Comparison of ENCODE assay signal across 18 cellular contexts in genomic region chr12:54221402-54221984, GRCh38. TPM values are rescaled to one million over a fixed set of nuclear protein-coding genes. Genes with fewer than 3 reads are reported as not detected.
DNase-seq lines count a peak whose midpoint lies in the region; ATAC-seq, FAIRE-seq and TF ChIP-seq lines count a peak whose summit lies in the region.
"Had no signal": no experiment of that assay in that cellular context is flagged by ENCODE, and none has a peak within 500 bp of the region (broad histone marks: within the 10 kb centered on the region; RNA-seq: fewer than 3 reads in every experiment).

No MANE protein-coding gene starts in this region.

- BruUV-seq in IMR-90 (replicated peaks; lab: Mats Ljungman, UMichigan) = no TSS peak

- H4K8ac ChIP-seq in IMR-90 (ENCODE audit: low read depth in 2 of 2, low read length in 2 of 2) = peak overlapping the region; percentile 32 to 69
- no peak overlapping the region for H4K8ac ChIP-seq in H1 (ENCODE audit: extremely low read depth, insufficient read depth, low read length)

- CTCF ChIA-PET in IMR-90 (lab: Yijun Ruan, JAX) = interaction anchor here (1.0 kb wide), 2 partner anchors 63 to 138 kb away, joined by 3 to 5 read pairs; no protein-coding TSS in a partner anchor
- CTCF ChIA-PET in H1 (lab: Charles Lee; ENCODE audit: partially characterized antibody) = interaction anchor here (0.7 to 4.3 kb wide), 15 partner anchors 11 to 362 kb away, joined by 3 to 20 read pairs (median 4); partner anchors contain the start of gene COPZ1

- H3K27ac ChIP-seq in IMR-90 (ENCODE audit: insufficient read depth, low read length) = peak overlapping the region; percentile 66; the same call in 1 of the 2 replicates
- no peak overlapping the region for H3K27ac ChIP-seq in H1 (ENCODE audit: low read depth, low read length)
- H3K27ac ChIP-seq in osteoblast (ENCODE audit: low read depth, low read length) = peak overlapping the region; percentile 72
- H3K27ac ChIP-seq: C4-2B had no signal

- H3K14ac ChIP-seq in IMR-90 (replicated peaks; ENCODE audit: low read depth, low read length) (peak overlapping the region; percentile 81), H1 (ENCODE audit: insufficient read length) (no peak overlapping the region)

- H3K4me2 ChIP-seq in IMR-90 (ENCODE audit: low read depth, low read length) = no peak overlapping the region
- no peak overlapping the region for H3K4me2 ChIP-seq in H1 (ENCODE audit: insufficient read depth in 1 of 2, low read depth in 2 of 2, low read length in 2 of 2)
- no peak overlapping the region for H3K4me2 ChIP-seq in osteoblast (ENCODE audit: insufficient read depth, low read length)

- no peak for TF ChIP-seq EP300 in H1 (IDR thresholded peaks at IDR 0.05; ENCODE audit: borderline replicate concordance in 1 of 2, low read depth in 2 of 2, low read length in 2 of 2)

- ATAC-seq in IMR-90 (ENCODE audit: low read depth) (no peak), GM18868 (IDR thresholded peaks at IDR 0.05; ENCODE audit: unreplicated experiment) (no peak)

- H3K4me1 ChIP-seq in IMR-90 (ENCODE audit: control insufficient read depth, insufficient read depth, low read length) = peaks cover 20% of the 10 kb centered on the region
- H3K4me1 ChIP-seq in H1 (replicated peaks in 1 of 4; ENCODE audit: control insufficient read depth in 3 of 4, insufficient read depth in 4 of 4, low read length in 3 of 4) = peaks cover 0 to 13% (median 10%) of the 10 kb centered on the region in 4 experiments; a peak in 6 of 7 replicates
- H3K4me1 ChIP-seq in osteoblast (ENCODE audit: insufficient read depth, low read length) = peaks cover 38% of the 10 kb centered on the region

- H2AFZ ChIP-seq in IMR-90 (replicated peaks; ENCODE audit: low read length, poor library complexity) = peak overlapping the region; percentile 13
- no peak overlapping the region for H2AFZ ChIP-seq in H1 (ENCODE audit: low read length)
- no peak overlapping the region for H2AFZ ChIP-seq in osteoblast (ENCODE audit: low read length)

- 100% methylated on average over 5 of the region's 6 CpGs; no CpG with 5 or more reads in 1 of the 2 experiments for WGBS in IMR-90 (ENCODE audit: extremely low coverage in 2 of 2, insufficient read length in 1 of 2), 2 experiments
- WGBS in H1 (ENCODE audit: extremely low coverage in 1 of 2, insufficient coverage in 1 of 2, insufficient read length in 1 of 2, insufficient replicate concordance in 2 of 2, low coverage in 1 of 2, low lambda C conversion rate in 2 of 2, missing lambda C conversion rate in 1 of 2), 2 experiments = 85% methylated on average over 6 of the region's 6 CpGs; no CpG with 5 or more reads in 1 of the 2 experiments

- H3K9me3 ChIP-seq in IMR-90 (ENCODE audit: control insufficient read depth, insufficient read depth, low read length) (no peaks in the 10 kb centered on the region), H1 (ENCODE audit: insufficient read depth in 2 of 2, low read depth in 1 of 2, low read length in 1 of 2) (no peaks in the 10 kb centered on the region), osteoblast (ENCODE audit: low read depth, low read length) (no peaks in the 10 kb centered on the region)

- no peak for FAIRE-seq in H1 (lab: Jason Lieb, UNC)
- FAIRE-seq: D721Med had no signal

- TF ChIP-seq CTCF in IMR-90 (conservative IDR thresholded peaks at IDR 0.05; ENCODE audit: low read depth, low read length) = no peak
- no peak for TF ChIP-seq CTCF in H1 (IDR thresholded peaks at IDR 0.05; ENCODE audit: control extremely low read depth in 1 of 3, insufficient read depth in 1 of 3, low read depth in 1 of 3, low read length in 3 of 3)
- no peak for TF ChIP-seq CTCF in osteoblast (IDR thresholded peaks at IDR 0.05; ENCODE audit: extremely low read depth, low read depth, low read length)

- H3K79me1 ChIP-seq in IMR-90 (ENCODE audit: low read depth in 1 of 2, low read length in 2 of 2) (peaks cover 0 to 12% of the 10 kb centered on the region in 2 experiments; a peak in 2 of 4 replicates), H1 (ENCODE audit: low read depth, low read length) (no peaks in the 10 kb centered on the region)

- peak overlapping the region; percentile 77 for H2AK9ac ChIP-seq in IMR-90 (replicated peaks; ENCODE audit: low read depth, low read length, poor library complexity)

- H3K23ac ChIP-seq in IMR-90 (ENCODE audit: low read depth, low read length) (peak overlapping the region; percentile 26), H1 (ENCODE audit: insufficient read length) (no peak overlapping the region)

- TF ChIP-seq POLR2A in IMR-90 (IDR thresholded peaks at IDR 0.05; ENCODE audit: low read depth, low read length) = no peak
- no peak for TF ChIP-seq POLR2A in H1 (IDR thresholded peaks at IDR 0.05; ENCODE audit: control extremely low read depth in 1 of 2, low read depth in 2 of 2, low read length in 2 of 2)

- H2AK5ac ChIP-seq in IMR-90 (ENCODE audit: low read depth, low read length) (peak overlapping the region; percentile 89), H1 (ENCODE audit: low read depth, low read length) (0 out of 2 replicates have a peak overlapping the region, but pooled peaks have one; percentile 61)

- H3K79me2 ChIP-seq in H1 (ENCODE audit: control insufficient read depth in 1 of 2, insufficient read depth in 2 of 2, low read length in 2 of 2) (no peaks in the 10 kb centered on the region), osteoblast (ENCODE audit: insufficient read depth, low read length) (no peaks in the 10 kb centered on the region)

- H3K18ac ChIP-seq in IMR-90 (ENCODE audit: low read depth, low read length) = peak overlapping the region; percentile 95
- H3K18ac ChIP-seq in H1 (ENCODE audit: extremely low read depth, low read length) = no peak overlapping the region

- H3K56ac ChIP-seq in IMR-90 (ENCODE audit: extremely low read depth, insufficient read depth, low read length) = 0 out of 2 replicates have a peak overlapping the region, but pooled peaks have one; percentile 7
- H3K56ac ChIP-seq in H1 (replicated peaks; ENCODE audit: insufficient read length, low read depth, low read length) = no peak overlapping the region

- H3K9ac ChIP-seq in IMR-90 (ENCODE audit: low read depth, low read length) (no peak overlapping the region), H1 (replicated peaks in 1 of 4; ENCODE audit: extremely low read depth in 1 of 4, low read depth in 3 of 4, low read length in 3 of 4) (no peak overlapping the region)

- intact Hi-C loops in IMR-90 (cut with micrococcal nuclease) = no loop called here

- DNase-seq in A172 (ENCODE audit: low spot score) (peak; percentile 25), IMR-90 (no peak), H1 (ENCODE audit: low read depth in 1 of 2, low spot score in 2 of 2) (no peak), osteoblast (ENCODE audit: insufficient read length, low spot score, missing footprints) (no peak), foreskin melanocyte (no peak), COR-L47 (lab: John Stamatoyannopoulos, UW) (no peak)
- DNase-seq: 8988T, DMS53, HFFc6, NCI-H1092, NCI-H1436, NCI-H187 treated with DMSO at 0.1 percent for 48 hours, NCI-H510A treated with DMSO at 0.1 percent for 48 hours, NCI-H748 treated with DMSO at 0.1 percent for 48 hours, SIG-M5 had no signal

- no peaks in the 10 kb centered on the region for H4K20me1 ChIP-seq in IMR-90 (ENCODE audit: insufficient read depth, low read length)
- no peaks in the 10 kb centered on the region for H4K20me1 ChIP-seq in H1 (replicated peaks in 1 of 2; ENCODE audit: control insufficient read depth in 1 of 2, insufficient read depth in 2 of 2, low read length in 2 of 2)
- H4K20me1 ChIP-seq in osteoblast (ENCODE audit: insufficient read depth, low read length) = no peaks in the 10 kb centered on the region

- H3K36me3 ChIP-seq in IMR-90 (ENCODE audit: control insufficient read depth, insufficient read depth, low read length) = no peaks in the 10 kb centered on the region
- no peaks in the 10 kb centered on the region for H3K36me3 ChIP-seq in H1 (ENCODE audit: control insufficient read depth in 2 of 4, insufficient read depth in 4 of 4, low read length in 3 of 4)
- no peaks in the 10 kb centered on the region for H3K36me3 ChIP-seq in osteoblast (ENCODE audit: insufficient read depth, low read length)

- H2BK12ac ChIP-seq in H1 (ENCODE audit: low read depth, low read length) = no peak overlapping the region

- H3K27me3 ChIP-seq in IMR-90 (ENCODE audit: control insufficient read depth, insufficient read depth, low read length) (no peaks in the 10 kb centered on the region; the same call in 1 of the 2 replicates), H1 (replicated peaks in 1 of 4; ENCODE audit: control insufficient read depth in 3 of 4, extremely low read depth in 1 of 4, insufficient read depth in 3 of 4, low read length in 3 of 4) (peaks cover 1 to 26% (median 19%) of the 10 kb centered on the region in 4 experiments; a peak in 6 of 7 replicates), osteoblast (ENCODE audit: insufficient read depth, low read length) (no peaks in the 10 kb centered on the region)

- TF ChIP-seq RAD21 in IMR-90 (IDR thresholded peaks at IDR 0.05; ENCODE audit: low read length) (no peak), H1 (IDR thresholded peaks at IDR 0.05 in 1 of 2, conservative IDR thresholded peaks at IDR 0.05 in 1 of 2; ENCODE audit: low read depth in 2 of 2, low read length in 2 of 2) (no peak)

- H3K4ac ChIP-seq in IMR-90 (ENCODE audit: low read depth, low read length) (peak overlapping the region; percentile 94), H1 (replicated peaks; ENCODE audit: insufficient read length, low read depth, low read length) (no peak overlapping the region)

- H2BK5ac ChIP-seq in IMR-90 (ENCODE audit: low read depth, low read length, poor library complexity, severe bottlenecking) = peak overlapping the region; percentile 76
- no peak overlapping the region for H2BK5ac ChIP-seq in H1 (ENCODE audit: low read depth, low read length)

- H3K4me3 ChIP-seq in IMR-90 (ENCODE audit: insufficient read depth, low read depth, low read length) (no peak overlapping the region), H1 (ENCODE audit: extremely low read depth in 1 of 4, insufficient read depth in 2 of 4, low read depth in 3 of 4, low read length in 4 of 4) (no peak overlapping the region), osteoblast (ENCODE audit: insufficient read depth, low read length) (no peak overlapping the region)

- H3K9me1 ChIP-seq in IMR-90 (ENCODE audit: insufficient read depth, low read length) = peaks cover 17% of the 10 kb centered on the region

- H2BK15ac ChIP-seq in IMR-90 (ENCODE audit: low read depth, low read length) (peak overlapping the region; percentile 56), H1 (ENCODE audit: low read length) (no peak overlapping the region)

- H4K91ac ChIP-seq in IMR-90 (ENCODE audit: insufficient read depth, low read depth, low read length) (peak overlapping the region; percentile 88), H1 (replicated peaks; ENCODE audit: insufficient read length, low read length) (no peak overlapping the region)

- dilution Hi-C loops in IMR-90 (cut with HindIII; ENCODE audit: low sequenced_read_pairs, unreplicated experiment) = no loop called here

- peak overlapping the region; percentile 95 for H2BK120ac ChIP-seq in IMR-90 (ENCODE audit: low read depth, low read length)
- H2BK120ac ChIP-seq in H1 (replicated peaks; ENCODE audit: low read depth, low read length) = no peak overlapping the region

- in situ Hi-C loops in IMR-90 (cut with MboI; ENCODE audit: low sequenced_read_pairs) = loop anchor here (5.0 kb wide), 1 partner anchor 141 kb away; the partner anchor contains the start of gene GPR84

- peak overlapping the region; percentile 95 for H2BK20ac ChIP-seq in IMR-90 (ENCODE audit: low read depth, low read length)
- no peak overlapping the region for H2BK20ac ChIP-seq in H1 (ENCODE audit: low read length)

- POLR2A ChIA-PET in IMR-90 (lab: Charles Lee; ENCODE audit: unreplicated experiment) = no interaction called here
- POLR2A ChIA-PET in H1 (lab: Charles Lee; ENCODE audit: partially characterized antibody) = interaction anchor here (0.8 to 6.6 kb wide), 6 partner anchors 11 to 65 kb away, joined by 3 to 52 read pairs (median 10); partner anchors contain the start of genes CBX5 and HNRNPA1

- peaks cover 8% of the 10 kb centered on the region; the same call in 1 of the 2 replicates for H3K23me2 ChIP-seq in H1 (ENCODE audit: low read depth, low read length)

- H4K5ac ChIP-seq in IMR-90 (ENCODE audit: low read depth, low read length) = peak overlapping the region; percentile 69
- no peak overlapping the region for H4K5ac ChIP-seq in H1 (ENCODE audit: insufficient read length, low read depth, low read length)

RNA-seq across cellular contexts. Expression of gene SMUG1, which starts 32.7 kb away (rescaled TPM):
- total RNA-seq in A172 (2014; rRNA removed; shearing (Covaris generic)) = 27.2 and 37.8 TPM in 2 replicates
- 25.8 and 45.2 TPM in 2 replicates for total RNA-seq in IMR-90 (2012; rRNA removed)
- 36.3 and 37.3 TPM in 2 replicates for polyA plus RNA-seq in IMR-90 (2012; rRNA removed)
- 26.8 and 48.8 TPM in 2 replicates for polyA plus RNA-seq in IMR-90 (2012; cell fraction: cytosol; rRNA removed)
- 36.2 and 50.9 TPM in 2 replicates for polyA plus RNA-seq in IMR-90 (2012; cell fraction: nucleus; rRNA removed; ENCODE audit: low replicate concordance)
- total RNA-seq in H1 (2021; fragmentation: NEBNext Ultra II Directional; extraction: Animal tissue kit (Norgen Biotek cat#: 25700)) = 15.8 and 18.6 TPM in 2 replicates
- 35.0 and 35.7 TPM in 2 replicates for polyA plus RNA-seq in H1 (2011; rRNA removed)
- polyA plus RNA-seq in H1 (2011; cell fraction: cytosol; rRNA removed) = 31.1 TPM
- polyA plus RNA-seq in H1 (2011; cell fraction: nucleus; rRNA removed) = 35.6 TPM
- polyA plus RNA-seq in H1 (2012, experiment 1 of 2) = 21.2 to 26.6 TPM (median 23.8 TPM) in 4 replicates
- 26.7 TPM for polyA plus RNA-seq in H1 (2012, experiment 2 of 2)
- 16.0 TPM for polyA plus RNA-seq in H1 (2013, experiment 1 of 2)
- polyA plus RNA-seq in H1 (2013, experiment 2 of 2) = 14.1 TPM
- polyA minus RNA-seq in H1 (2011; rRNA and poly(A)+ RNA removed) = 19.1 and 19.4 TPM in 2 replicates
- polyA minus RNA-seq in H1 (2011; cell fraction: cytosol; rRNA and poly(A)+ RNA removed) = 10.4 TPM
- polyA minus RNA-seq in H1 (2011; cell fraction: nucleus; rRNA and poly(A)+ RNA removed) = 22.1 TPM
- total RNA-seq in osteoblast = 23.5 and 36.5 TPM in 2 replicates

RNA-seq across cellular contexts. Expression of gene CBX5, which starts 58.4 kb away (rescaled TPM):
- total RNA-seq in A172 (2014; rRNA removed; shearing (Covaris generic)) = 46.2 and 47.6 TPM in 2 replicates
- total RNA-seq in IMR-90 (2012; rRNA removed) (40.9 and 66.9 TPM in 2 replicates), osteoblast (37.1 and 37.6 TPM in 2 replicates)
- polyA plus RNA-seq in IMR-90 (2012; rRNA removed) (15.3 and 18.0 TPM in 2 replicates), H1 (2011; rRNA removed) (35.4 and 62.4 TPM in 2 replicates)
- 3.8 and 5.5 TPM in 2 replicates for polyA plus RNA-seq in IMR-90 (2012; cell fraction: cytosol; rRNA removed)
- 2.4 and 10.2 TPM in 2 replicates for polyA plus RNA-seq in IMR-90 (2012; cell fraction: nucleus; rRNA removed; ENCODE audit: low replicate concordance)
- 217 and 231 TPM in 2 replicates for total RNA-seq in H1 (2021; fragmentation: NEBNext Ultra II Directional; extraction: Animal tissue kit (Norgen Biotek cat#: 25700))
- polyA plus RNA-seq in H1 (2011; cell fraction: cytosol; rRNA removed) = 52.0 TPM
- polyA plus RNA-seq in H1 (2011; cell fraction: nucleus; rRNA removed) = 21.4 TPM
- polyA plus RNA-seq in H1 (2012, experiment 1 of 2) = 44.8 to 102 TPM (median 55.1 TPM) in 4 replicates
- polyA plus RNA-seq in H1 (2012, experiment 2 of 2) = 7.4 TPM
- polyA plus RNA-seq in H1 (2013, experiment 1 of 2) = 74.7 TPM
- polyA plus RNA-seq in H1 (2013, experiment 2 of 2) = 75.0 TPM
- 216 and 244 TPM in 2 replicates for polyA minus RNA-seq in H1 (2011; rRNA and poly(A)+ RNA removed)
- 117 TPM for polyA minus RNA-seq in H1 (2011; cell fraction: cytosol; rRNA and poly(A)+ RNA removed)
- 68.3 TPM for polyA minus RNA-seq in H1 (2011; cell fraction: nucleus; rRNA and poly(A)+ RNA removed)

RNA-seq across cellular contexts. Expression of gene HNRNPA1, which starts 59.0 kb away (rescaled TPM):
- 508 and 537 TPM in 2 replicates for total RNA-seq in A172 (2014; rRNA removed; shearing (Covaris generic))
- total RNA-seq in IMR-90 (2012; rRNA removed) (1,291 and 1,409 TPM in 2 replicates), osteoblast (217 and 232 TPM in 2 replicates)
- polyA plus RNA-seq in IMR-90 (2012; rRNA removed) (631 and 747 TPM in 2 replicates), H1 (2011; rRNA removed) (645 and 835 TPM in 2 replicates)
- polyA plus RNA-seq in IMR-90 (2012; cell fraction: cytosol; rRNA removed) = 536 and 830 TPM in 2 replicates
- 116 and 626 TPM in 2 replicates for polyA plus RNA-seq in IMR-90 (2012; cell fraction: nucleus; rRNA removed; ENCODE audit: low replicate concordance)
- total RNA-seq in H1 (2021; fragmentation: NEBNext Ultra II Directional; extraction: Animal tissue kit (Norgen Biotek cat#: 25700)) = 2,738 and 2,756 TPM in 2 replicates
- polyA plus RNA-seq in H1 (2011; cell fraction: cytosol; rRNA removed) = 1,857 TPM
- polyA plus RNA-seq in H1 (2011; cell fraction: nucleus; rRNA removed) = 829 TPM
- 3,527 to 3,732 TPM (median 3,691 TPM) in 4 replicates for polyA plus RNA-seq in H1 (2012, experiment 1 of 2)
- 538 TPM for polyA plus RNA-seq in H1 (2012, experiment 2 of 2)
- 2,134 TPM for polyA plus RNA-seq in H1 (2013, experiment 1 of 2)
- polyA plus RNA-seq in H1 (2013, experiment 2 of 2) = 2,146 TPM
- 697 and 783 TPM in 2 replicates for polyA minus RNA-seq in H1 (2011; rRNA and poly(A)+ RNA removed)
- 622 TPM for polyA minus RNA-seq in H1 (2011; cell fraction: cytosol; rRNA and poly(A)+ RNA removed)
- polyA minus RNA-seq in H1 (2011; cell fraction: nucleus; rRNA and poly(A)+ RNA removed) = 916 TPM
